In genomic region chr2:227819398-227819697, GRCh38 we compare ENCODE assay signal across 1 cellular context.
TF ChIP-seq lines count a peak whose summit lies in the region.

No MANE protein-coding gene starts in this region.

TF ChIP-seq in HepG2, 621 proteins besides CTCF, POLR2A, EP300 and RAD21:
- peak; percentile 34; the same call in 1 of the 2 replicates for TF ChIP-seq MAX (IDR thresholded peaks at IDR 0.05)
- no peak for TF ChIP-seq CHD4 (IDR thresholded peaks at IDR 0.05; ENCODE audit: borderline replicate concordance, low read length)
- TF ChIP-seq MAFF (IDR thresholded peaks at IDR 0.05; ENCODE audit: low read depth, low read length) = no peak
- TF ChIP-seq RBFOX2 (IDR thresholded peaks at IDR 0.05; ENCODE audit: low read depth, low read length) = peak; percentile 54
- TF ChIP-seq RXRB (CRISPR knock-in tag; IDR thresholded peaks at IDR 0.05; ENCODE audit: borderline replicate concordance) = no peak
- TF ChIP-seq ZNF503 (CRISPR knock-in tag; IDR thresholded peaks at IDR 0.05) = no peak
- TF ChIP-seq PRPF4 (IDR thresholded peaks at IDR 0.05; ENCODE audit: low read depth, low read length, poor library complexity, severe bottlenecking) = peak; percentile 29
- TF ChIP-seq HNRNPL (IDR thresholded peaks at IDR 0.05; ENCODE audit: low read depth, low read length) = 0 out of 2 replicates have a peak, but pooled peaks have one; percentile 3
- peak; percentile 35; the same call in 1 of the 2 replicates for TF ChIP-seq TFDP1 (CRISPR knock-in tag; IDR thresholded peaks at IDR 0.05; ENCODE audit: borderline replicate concordance)
- no peak for TF ChIP-seq ZNF253 (CRISPR knock-in tag; IDR thresholded peaks at IDR 0.05; ENCODE audit: borderline replicate concordance)
